In genomic region chr9:92293075-92293354, GRCh38 we compare ENCODE assay signal across 8 cellular contexts. TPM values are rescaled to one million over a fixed set of nuclear protein-coding genes. Genes with fewer than 3 reads are reported as not detected.
DNase-seq lines count a peak whose midpoint lies in the region; ATAC-seq and TF ChIP-seq lines count a peak whose summit lies in the region.

No MANE protein-coding gene starts in this region.

- no peaks in the 10 kb centered on the region for H3K9me3 ChIP-seq in MM.1S (replicated peaks; ENCODE audit: insufficient read depth, low read length)

- H3K79me2 ChIP-seq in MM.1S (ENCODE audit: low read length) = peaks cover 83% of the 10 kb centered on the region

- H3K4me1 ChIP-seq in MM.1S (ENCODE audit: low read length) = peaks cover 19% of the 10 kb centered on the region

- peaks cover 24% of the 10 kb centered on the region for H3F3A ChIP-seq in MM.1S (ENCODE audit: insufficient read depth, low read length)

- H3K9me2 ChIP-seq in MM.1S (replicated peaks; ENCODE audit: insufficient read depth, low read length) = no peaks in the 10 kb centered on the region

- 0 out of 2 replicates have a peak, but pooled peaks cover 4% of the 10 kb centered on the region for H4K20me1 ChIP-seq in MM.1S (ENCODE audit: insufficient read depth, low read length)

- peak overlapping the region; percentile 96 to 99 for H3K27ac Mint-ChIP-seq in effector memory CD8-positive, alpha-beta T cell
- peak overlapping the region; percentile 47 for H3K27ac Mint-ChIP-seq in neural crest cell (ENCODE audit: unreplicated experiment)

- peak overlapping the region; percentile 94 for H3K4me3 ChIP-seq in MM.1S (ENCODE audit: low read length)

- H3K9me3 Mint-ChIP-seq in effector memory CD8-positive, alpha-beta T cell = no peaks in the 10 kb centered on the region
- no peaks in the 10 kb centered on the region for H3K9me3 Mint-ChIP-seq in neural crest cell

- H3K27me3 Mint-ChIP-seq in effector memory CD8-positive, alpha-beta T cell = no peaks in the 10 kb centered on the region
- H3K27me3 Mint-ChIP-seq in neural crest cell (ENCODE audit: low read depth) = no peaks in the 10 kb centered on the region

- TF ChIP-seq CTCF in C4-2B (conservative IDR thresholded peaks at IDR 0.05) (no peak), MM.1S (IDR thresholded peaks at IDR 0.05; ENCODE audit: low read length) (no peak), neural crest cell (conservative IDR thresholded peaks at IDR 0.05) (no peak)

- H3K27me3 ChIP-seq in MM.1S (replicated peaks; ENCODE audit: insufficient read depth, low read length) = no peaks in the 10 kb centered on the region

- DNase-seq in MM.1S (no peak), neural crest cell (ENCODE audit: low read depth, low spot score) (no peak), NCI-H2029 (lab: John Stamatoyannopoulos, UW) (no peak), NCI-H69 (lab: John Stamatoyannopoulos, UW) (no peak), superior temporal gyrus (ENCODE audit: extremely low spot score) (no peak)
- DNase-seq in effector memory CD8-positive, alpha-beta T cell = no peak

- peak overlapping the region; percentile 80 for H2AFZ ChIP-seq in MM.1S (ENCODE audit: low read length)

- H3K4me3 Mint-ChIP-seq in effector memory CD8-positive, alpha-beta T cell = peak overlapping the region; percentile 93 to 99
- H3K4me3 Mint-ChIP-seq in neural crest cell = peak overlapping the region; percentile 92

- peaks cover 43% of the 10 kb centered on the region for H3K36me3 Mint-ChIP-seq in effector memory CD8-positive, alpha-beta T cell (ENCODE audit: insufficient read depth)
- peaks cover 22% of the 10 kb centered on the region for H3K36me3 Mint-ChIP-seq in neural crest cell (ENCODE audit: low read depth)

- H3K4me1 Mint-ChIP-seq in effector memory CD8-positive, alpha-beta T cell (ENCODE audit: low read depth in 2 of 2) = peaks cover 30 to 47% of the 10 kb centered on the region in 2 donors
- H3K4me1 Mint-ChIP-seq in neural crest cell = peaks cover 28% of the 10 kb centered on the region

- H3K36me3 ChIP-seq in MM.1S (replicated peaks; ENCODE audit: insufficient read depth, low read length) = peaks cover 6% of the 10 kb centered on the region; the same call in 1 of the 2 replicates

- H3K9ac ChIP-seq in MM.1S (ENCODE audit: low read length) = peak overlapping the region; percentile 91

- peak overlapping the region; percentile 82 for H3K27ac ChIP-seq in C4-2B
- peak overlapping the region; percentile 79; the same call in 1 of the 2 replicates for H3K27ac ChIP-seq in MM.1S (ENCODE audit: low read length)

- no peak for ATAC-seq in effector memory CD8-positive, alpha-beta T cell (replicated peaks)
- no peak for ATAC-seq in HG02798 (IDR thresholded peaks at IDR 0.05; ENCODE audit: poor library complexity, unreplicated experiment)

- peak overlapping the region; percentile 80 for H3K4me2 ChIP-seq in MM.1S (ENCODE audit: low read depth, low read length)

RNA-seq across cellular contexts. Expression of gene IARS1, which starts 0.5 kb away (rescaled TPM):
- 169 and 170 TPM in 2 replicates for total RNA-seq in neural crest cell

RNA-seq across cellular contexts. Expression of gene NOL8, which starts 32.1 kb away (rescaled TPM):
- total RNA-seq in neural crest cell = 38.6 and 40.1 TPM in 2 replicates

RNA-seq across cellular contexts. Expression of gene CENPP, which starts 32.7 kb away (rescaled TPM):
- 15.7 and 17.9 TPM in 2 replicates for total RNA-seq in neural crest cell
